In genomic region chr5:73380710-73381586, GRCh38 we compare ENCODE assay signal across 14 cellular contexts.
DNase-seq lines count a peak whose midpoint lies in the region; ATAC-seq, FAIRE-seq and TF ChIP-seq lines count a peak whose summit lies in the region.
"Had no signal": no experiment of that assay in that cellular context is flagged by ENCODE, and none has a peak within 500 bp of the region (broad histone marks: within the 10 kb centered on the region; RNA-seq: fewer than 3 reads in every experiment).

No MANE protein-coding gene starts in this region.

- FAIRE-seq in astrocyte (lab: Jason Lieb, UNC): no peak
- FAIRE-seq: GM18507 had no signal

- no peak for DNase-seq in left ventricle myocardium inferior
- DNase-seq in left cardiac atrium: no peak
- no peak for DNase-seq in astrocyte (ENCODE audit: low read depth)
- DNase-seq in natural killer cell: no peak
- no peak for DNase-seq in vagina (ENCODE audit: extremely low spot score in 2 of 2)
- no peak for DNase-seq in type B pancreatic cell (ENCODE audit: extremely low spot score, unreplicated experiment)
- DNase-seq in NCI-H524 treated with DMSO at 0.1 percent for 48 hours (lab: John Stamatoyannopoulos, UW): no peak
- DNase-seq in NK-92 (lab: John Stamatoyannopoulos, UW; ENCODE audit: unreplicated experiment): no peak
- DNase-seq: BE2C, head of caudate nucleus, IMR-90, NCI-H187, ovary had no signal

- peaks cover 16% of the 10 kb centered on the region for H3K4me1 ChIP-seq in left ventricle myocardium inferior
- peaks cover 15% of the 10 kb centered on the region for H3K4me1 ChIP-seq in astrocyte (ENCODE audit: insufficient read depth, low read length)
- peaks cover 12% of the 10 kb centered on the region for H3K4me1 ChIP-seq in vagina

- no peak for TF ChIP-seq POLR2A in vagina (IDR thresholded peaks at IDR 0.05)

- H3K4me3 Mint-ChIP-seq in astrocyte (ENCODE audit: unreplicated experiment): no peak overlapping the region
- peak overlapping the region; percentile 69 for H3K4me3 Mint-ChIP-seq in natural killer cell
- no peak overlapping the region for H3K4me3 Mint-ChIP-seq in type B pancreatic cell

- H3K27ac Mint-ChIP-seq in astrocyte (ENCODE audit: unreplicated experiment) (peak overlapping the region; percentile 41), natural killer cell (no peak overlapping the region), type B pancreatic cell (no peak overlapping the region)

- H3K9ac ChIP-seq in astrocyte (ENCODE audit: low read length): no peak overlapping the region

- no peaks in the 10 kb centered on the region for H4K20me1 ChIP-seq in astrocyte (ENCODE audit: insufficient read depth, low read length)

- ATAC-seq in left cardiac atrium (no peak), natural killer cell (no peak)

- H3K4me1 Mint-ChIP-seq in astrocyte (ENCODE audit: low read depth, unreplicated experiment) (peaks cover 12% of the 10 kb centered on the region), natural killer cell (no peaks in the 10 kb centered on the region), type B pancreatic cell (ENCODE audit: unreplicated experiment) (peaks cover 21% of the 10 kb centered on the region)

- no peak for TF ChIP-seq CTCF in left ventricle myocardium inferior (IDR thresholded peaks at IDR 0.05; ENCODE audit: borderline replicate concordance)
- TF ChIP-seq CTCF in astrocyte (IDR thresholded peaks at IDR 0.05; ENCODE audit: insufficient read depth, low read depth, low read length): no peak
- TF ChIP-seq CTCF in natural killer cell (IDR thresholded peaks at IDR 0.05): no peak
- no peak for TF ChIP-seq CTCF in vagina (IDR thresholded peaks at IDR 0.05)
- TF ChIP-seq CTCF in type B pancreatic cell (conservative IDR thresholded peaks at IDR 0.05): no peak

- peaks cover 5% of the 10 kb centered on the region for H3K36me3 Mint-ChIP-seq in astrocyte (ENCODE audit: low read depth, unreplicated experiment)
- H3K36me3 Mint-ChIP-seq in natural killer cell: peaks cover 18% of the 10 kb centered on the region
- no peaks in the 10 kb centered on the region for H3K36me3 Mint-ChIP-seq in type B pancreatic cell

- no peaks in the 10 kb centered on the region for H3K79me2 ChIP-seq in astrocyte (ENCODE audit: insufficient read depth, low read length)

- intact Hi-C loops in left ventricle myocardium inferior (cut with micrococcal nuclease): no loop called here
- intact Hi-C loops in left cardiac atrium (cut with DNase I): no loop called here
- intact Hi-C loops in natural killer cell (cut with micrococcal nuclease): no loop called here
- intact Hi-C loops in vagina (cut with DNase I): no loop called here

- H2AFZ ChIP-seq in astrocyte (ENCODE audit: low read depth, low read length): no peak overlapping the region

- H3K36me3 ChIP-seq in left ventricle myocardium inferior (no peaks in the 10 kb centered on the region), astrocyte (ENCODE audit: insufficient read depth, low read length) (no peaks in the 10 kb centered on the region), vagina (no peaks in the 10 kb centered on the region)
- H3K36me3 ChIP-seq: BE2C, ovary had no signal

- peaks cover 46% of the 10 kb centered on the region for H3K27me3 Mint-ChIP-seq in astrocyte (ENCODE audit: low read depth, unreplicated experiment)
- peaks cover 69 to 79% of the 10 kb centered on the region in 2 donors for H3K27me3 Mint-ChIP-seq in natural killer cell (ENCODE audit: low read depth in 2 of 2)
- peaks cover 27% of the 10 kb centered on the region for H3K27me3 Mint-ChIP-seq in type B pancreatic cell

- H3K27ac ChIP-seq in left ventricle myocardium inferior (replicated peaks) (no peak overlapping the region), astrocyte (ENCODE audit: low read depth, low read length) (no peak overlapping the region), vagina (no peak overlapping the region)
- H3K27ac ChIP-seq: ovary had no signal

- H3K4me3 ChIP-seq in left ventricle myocardium inferior (peak overlapping the region; percentile 59), astrocyte (ENCODE audit: insufficient read depth, low read depth, low read length) (no peak overlapping the region), vagina (peak overlapping the region; percentile 13 to 33)
- H3K4me3 ChIP-seq: ovary had no signal

- H3K9me3 Mint-ChIP-seq in astrocyte (ENCODE audit: unreplicated experiment): peaks cover 42% of the 10 kb centered on the region
- H3K9me3 Mint-ChIP-seq in natural killer cell: peaks cover 5 to 7% of the 10 kb centered on the region in 2 donors
- H3K9me3 Mint-ChIP-seq in type B pancreatic cell: peaks cover 6% of the 10 kb centered on the region

- H3K27me3 ChIP-seq in left ventricle myocardium inferior (ENCODE audit: low read depth) (peaks cover 100% of the 10 kb centered on the region), astrocyte (ENCODE audit: insufficient read depth, low read length) (no peaks in the 10 kb centered on the region), vagina (peaks cover 15% of the 10 kb centered on the region)
- H3K27me3 ChIP-seq: BE2C, ovary had no signal

- H3K4me2 ChIP-seq in astrocyte (ENCODE audit: low read length): no peak overlapping the region

- H3K9me3 ChIP-seq in left ventricle myocardium inferior (replicated peaks) (peaks cover 20% of the 10 kb centered on the region), astrocyte (ENCODE audit: insufficient read depth, low read depth, low read length) (peaks cover 12% of the 10 kb centered on the region), vagina (peaks cover 4% of the 10 kb centered on the region)
